Comparison of ENCODE assay signal across 8 cellular contexts in genomic region chr13:112510002-112510780, GRCh38.
A peak's percentile ranks its signal among the peaks of the same experiment; 100 is the strongest.
DNase-seq lines count a peak whose midpoint lies in the region; ATAC-seq and TF ChIP-seq lines count a peak whose summit lies in the region.

No MANE protein-coding gene starts in this region.

- H3K27ac ChIP-seq in 22Rv1 (no peak overlapping the region), adrenal gland (no peak overlapping the region), iPS DF 6.9 (ENCODE audit: low read length) (no peak overlapping the region), substantia nigra (ENCODE audit: low read depth, low read length, poor library complexity, severe bottlenecking) (no peak overlapping the region)

- H3K27me3 ChIP-seq in adrenal gland (no peaks in the 10 kb centered on the region), iPS DF 6.9 (ENCODE audit: control insufficient read depth, insufficient read depth, low read length) (no peaks in the 10 kb centered on the region)

- H3K4me3 ChIP-seq in GM12865 (ENCODE audit: low read depth, low read length): no peak overlapping the region
- H3K4me3 ChIP-seq in adrenal gland: no peak overlapping the region
- no peak overlapping the region for H3K4me3 ChIP-seq in iPS DF 6.9 (ENCODE audit: low read length)

- ATAC-seq in HG03039 (IDR thresholded peaks at IDR 0.05; ENCODE audit: unreplicated experiment): no peak

- H3K36me3 ChIP-seq in adrenal gland (replicated peaks in 1 of 2) (peaks cover 0 to 27% of the 10 kb centered on the region in 2 donors), iPS DF 6.9 (ENCODE audit: control insufficient read depth, insufficient read depth, low read length) (no peaks in the 10 kb centered on the region)

- no peak for TF ChIP-seq POLR2A in adrenal gland (IDR thresholded peaks at IDR 0.05)

- intact Hi-C loops in adrenal gland (cut with DNase I): no loop called here

- H3K4me1 ChIP-seq in adrenal gland (replicated peaks in 1 of 2) (no peaks in the 10 kb centered on the region), iPS DF 6.9 (ENCODE audit: control insufficient read depth, insufficient read depth, low read length) (no peaks in the 10 kb centered on the region)

- peak; percentile 68 for TF ChIP-seq CTCF in 22Rv1 (IDR thresholded peaks at IDR 0.05)
- peak; percentile 28 for TF ChIP-seq CTCF in GM12865 (IDR thresholded peaks at IDR 0.05; ENCODE audit: insufficient read depth, low read depth, low read length, missing control alignments)
- peak; percentile 23 to 51 (median 38) for TF ChIP-seq CTCF in adrenal gland (IDR thresholded peaks at IDR 0.05)

- peak; percentile 38 for DNase-seq in GM12865 (ENCODE audit: low read depth)
- DNase-seq in NCI-H146 (lab: John Stamatoyannopoulos, UW): peak; percentile 56
- DNase-seq in adrenal gland: peak in 6 of 7 donors; percentile 18 to 60 (median 36)
- DNase-seq in iPS DF 6.9 (ENCODE audit: low read depth, low spot score): peak; percentile 70
- peak in 33 of 49 donors; percentile 2 to 55 (median 13) for DNase-seq in substantia nigra (lab: John Stamatoyannopoulos, UW)
- no peak for DNase-seq in activated CD4-positive, alpha-beta T cell treated with anti-CD3 and anti-CD28 coated beads, Interleukin-2, amount 50 U/mL, for 48 hours

- H3K9me3 ChIP-seq in adrenal gland (replicated peaks in 1 of 3): no peaks in the 10 kb centered on the region
- H3K9me3 ChIP-seq in iPS DF 6.9 (ENCODE audit: control insufficient read depth, insufficient read depth, low read length): no peaks in the 10 kb centered on the region

- 66 to 72% (median 70%) methylated on average over 15 of the region's 15 CpGs for whole genome bisulfite sequencing in adrenal gland, 4 donors
- WGBS in iPS DF 6.9 (ENCODE audit: insufficient coverage, insufficient read length): no CpG with 5 or more reads among the region's 15 CpGs

Comparison
In these comparisons a context has a peak if more than half of its experiments do, and no peak if none do; other contexts are left out.
1. DNase-seq: peak in GM12865 (single experiment), NCI-H146 (single experiment), adrenal gland (6 of 7), iPS DF 6.9 (single experiment) and substantia nigra (33 of 49); none in activated CD4-positive, alpha-beta T cell treated with anti-CD3 and anti-CD28 coated beads, Interleukin-2, amount 50 U/mL, for 48 hours (0 of 2).
2. Peak in every context shown above with its lines, with median percentiles within 50 percentile points of each other: CTCF ChIP-seq.